Comparison of ENCODE assay signal across 13 cellular contexts in the genomic region with DNA sequence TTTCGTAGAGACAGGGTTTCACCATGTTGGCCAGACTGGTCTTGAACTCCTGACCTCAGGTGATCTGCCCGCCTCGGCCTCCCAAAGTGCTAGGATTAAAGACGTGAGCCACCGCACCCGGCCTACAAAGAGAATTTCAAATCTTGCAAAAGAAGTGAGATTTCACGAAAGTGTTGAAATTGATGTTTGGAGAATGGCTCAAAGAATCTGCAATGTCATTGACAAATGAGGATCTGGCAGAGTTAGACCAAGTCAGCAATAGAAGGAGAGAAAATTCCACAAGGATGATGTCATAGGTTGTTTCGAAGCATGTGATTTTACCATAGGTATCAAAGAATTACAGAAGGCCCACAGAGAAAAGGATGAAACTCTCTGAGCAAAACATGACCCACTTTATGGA.
DNase-seq lines count a peak whose midpoint lies in the region; ATAC-seq, FAIRE-seq and TF ChIP-seq lines count a peak whose summit lies in the region.
"Had no signal": no experiment of that assay in that cellular context is flagged by ENCODE, and none has a peak within 500 bp of the region (broad histone marks: within the 10 kb centered on the region; RNA-seq: fewer than 3 reads in every experiment).

No MANE protein-coding gene starts in this region.

- no peaks in the 10 kb centered on the region for H4K20me1 ChIP-seq in HepG2 (ENCODE audit: insufficient read depth, low read length)

- intact Hi-C loops in HepG2 (cut with micrococcal nuclease; ENCODE audit: unreplicated experiment), result no loop called here

- H3K27me3 ChIP-seq in HUES64 (ENCODE audit: insufficient read depth, low read length), result no peaks in the 10 kb centered on the region
- no peaks in the 10 kb centered on the region; a peak in 1 of 5 replicates for H3K27me3 ChIP-seq in HepG2 (ENCODE audit: control insufficient read depth in 1 of 2, insufficient read depth in 2 of 2, low read length in 2 of 2)
- H3K27me3 ChIP-seq in MG63, result no peaks in the 10 kb centered on the region; the same call in 1 of the 2 replicates
- H3K27me3 ChIP-seq: foreskin keratinocyte had no signal

- no peaks in the 10 kb centered on the region for H3K79me2 ChIP-seq in HepG2 (ENCODE audit: insufficient read depth, low read length)

- H3K9me3 ChIP-seq in A549, result peaks cover 2% of the 10 kb centered on the region; the same call in 1 of the 3 replicates
- no peaks in the 10 kb centered on the region for H3K9me3 ChIP-seq in HUES64 (ENCODE audit: insufficient read depth, low read depth, low read length)
- H3K9me3 ChIP-seq in HepG2 (ENCODE audit: low read length), result no peaks in the 10 kb centered on the region
- H3K9me3 ChIP-seq in MG63, result no peaks in the 10 kb centered on the region
- H3K9me3 ChIP-seq: lower lobe of right lung had no signal

- TF ChIP-seq EP300 in A549 (IDR thresholded peaks at IDR 0.05) (peak; percentile 87 to 96; a peak in 4 of 5 replicates), HepG2 (IDR thresholded peaks at IDR 0.05; ENCODE audit: low read depth in 2 of 2, low read length in 2 of 2) (peak in 1 of 2 experiments; percentile 62; a peak in 2 of 4 replicates), HepG2 (CRISPR knock-in tag; IDR thresholded peaks at IDR 0.05; ENCODE audit: borderline replicate concordance) (no peak)

- no peak overlapping the region for H2AFZ ChIP-seq in HepG2 (ENCODE audit: low read length)

- peak overlapping the region; percentile 70 to 87 for H3K27ac ChIP-seq in A549
- peak overlapping the region; percentile 57; the same call in 1 of the 2 replicates for H3K27ac ChIP-seq in HUES64 (ENCODE audit: low read depth, low read length)
- H3K27ac ChIP-seq in HepG2 (ENCODE audit: extremely low read length, insufficient read depth, low read length), result no peak overlapping the region
- H3K27ac ChIP-seq: foreskin keratinocyte, lower lobe of right lung had no signal

- POLR2A ChIA-PET in A549 (lab: Yijun Ruan, JAX), result no interaction called here
- POLR2A ChIA-PET in HepG2 (lab: Yijun Ruan, JAX), result interaction anchor here (1.6 to 1.7 kb wide), 2 partner anchors 15 to 124 kb away, joined by 3 to 4 read pairs; a partner anchor contains a TSS

- FAIRE-seq in A549 (lab: Jason Lieb, UNC) (peak; percentile 68), HepG2 (lab: Jason Lieb, UNC) (peak; percentile 73)

- TF ChIP-seq RAD21 in A549 (conservative IDR thresholded peaks at IDR 0.05 in 1 of 2, IDR thresholded peaks at IDR 0.05 in 1 of 2) (no peak; a peak in 1 of 5 replicates), HepG2 (CRISPR knock-in tag; IDR thresholded peaks at IDR 0.05) (no peak)

- no peak for TF ChIP-seq CTCF in A549 (IDR thresholded peaks at IDR 0.05)
- no peak for TF ChIP-seq CTCF in astrocyte of the spinal cord (IDR thresholded peaks at IDR 0.05; ENCODE audit: low read depth, low read length)
- no peak for TF ChIP-seq CTCF in HepG2 (CRISPR knock-in tag; IDR thresholded peaks at IDR 0.05)

- H3K4me3 ChIP-seq in A549 (no peak overlapping the region), HUES64 (ENCODE audit: low read length) (no peak overlapping the region), astrocyte of the spinal cord (ENCODE audit: low read depth, low read length) (no peak overlapping the region), HepG2 (replicated peaks in 1 of 3; ENCODE audit: insufficient read depth in 1 of 3, low read depth in 2 of 3, low read length in 3 of 3) (no peak overlapping the region), MG63 (no peak overlapping the region)
- H3K4me3 ChIP-seq: lower lobe of right lung had no signal

- WGBS in A549 (ENCODE audit: missing lambda C conversion rate), result 31% methylated on average over 8 of the region's 8 CpGs
- WGBS in HUES64, result 77% methylated on average over 8 of the region's 8 CpGs
- 5% methylated on average over 8 of the region's 8 CpGs for WGBS in HepG2 (ENCODE audit: low lambda C conversion rate)

- H3K4me2 ChIP-seq in A549 (peak overlapping the region; percentile 34), HepG2 (ENCODE audit: low read depth, low read length) (no peak overlapping the region)

- in situ Hi-C loops in astrocyte of the spinal cord (cut with HindIII; ENCODE audit: low sequenced_read_pairs) (no loop called here), HepG2 (cut with HindIII; ENCODE audit: extremely low pct_ligation_motif_present, low pct_unique_long_range_greater_than_20kb) (no loop called here)

- ATAC-seq in A549 (peak; percentile 80 to 91), HepG2 (no peak; the same call in 2 of the 3 replicates), HG02623 (IDR thresholded peaks at IDR 0.05; ENCODE audit: unreplicated experiment) (no peak)
- ATAC-seq: foreskin keratinocyte had no signal

- no TSS peak for BruUV-seq in HepG2 (replicated peaks; lab: Mats Ljungman, UMichigan)

- CTCF ChIA-PET in A549 (lab: Yijun Ruan, JAX) (interaction anchor here (1.3 to 3.2 kb wide), 2 partner anchors 24 to 33 kb away, joined by 4 to 19 read pairs; no protein-coding TSS in a partner anchor), HepG2 (lab: Yijun Ruan, JAX; ENCODE audit: low intra/inter-chr PET ratio, low total read pairs) (no interaction called here)

- 0 out of 2 replicates have a peak overlapping the region, but pooled peaks have one; percentile 14 for H3K9ac ChIP-seq in HUES64 (ENCODE audit: low read depth, low read length)
- H3K9ac ChIP-seq in HepG2 (ENCODE audit: insufficient read depth, low read depth, low read length), result no peak overlapping the region

- H3K4me1 ChIP-seq in A549 (peaks cover 25% of the 10 kb centered on the region), HUES64 (ENCODE audit: insufficient read depth, low read length) (peaks cover 20% of the 10 kb centered on the region), HepG2 (ENCODE audit: insufficient read depth, low read length) (peaks cover 37% of the 10 kb centered on the region)

- DNase-seq in A549 (ENCODE audit: low read depth in 1 of 2, low spot score in 1 of 2) (peak; percentile 38 to 89), astrocyte of the spinal cord (ENCODE audit: low read depth, low spot score) (peak; percentile 4), HepG2 (ENCODE audit: low spot score) (peak; percentile 82), hippocampal formation (lab: John Stamatoyannopoulos, UW) (no peak), MG63 (no peak), foreskin melanocyte (no peak)
- DNase-seq: amniotic stem cell, HFFc6, lower lobe of right lung, NCI-H526 had no signal

- no peak for TF ChIP-seq POLR2A in A549 (IDR thresholded peaks at IDR 0.05; ENCODE audit: low read length)
- TF ChIP-seq POLR2A in HepG2 (IDR thresholded peaks at IDR 0.05; ENCODE audit: insufficient read depth in 1 of 2, low read depth in 2 of 2, low read length in 2 of 2), result no peak

- H3K36me3 ChIP-seq in HUES64 (ENCODE audit: insufficient read depth, low read length), result no peaks in the 10 kb centered on the region
- H3K36me3 ChIP-seq in HepG2 (replicated peaks in 1 of 2; ENCODE audit: control insufficient read depth in 1 of 2, insufficient read depth in 2 of 2, low read length in 2 of 2), result no peaks in the 10 kb centered on the region
- no peaks in the 10 kb centered on the region for H3K36me3 ChIP-seq in MG63
- H3K36me3 ChIP-seq: lower lobe of right lung had no signal

TF ChIP-seq in A549, 52 proteins besides CTCF, POLR2A, EP300 and RAD21 (continues in another document):
- TF ChIP-seq, protein P1, sequence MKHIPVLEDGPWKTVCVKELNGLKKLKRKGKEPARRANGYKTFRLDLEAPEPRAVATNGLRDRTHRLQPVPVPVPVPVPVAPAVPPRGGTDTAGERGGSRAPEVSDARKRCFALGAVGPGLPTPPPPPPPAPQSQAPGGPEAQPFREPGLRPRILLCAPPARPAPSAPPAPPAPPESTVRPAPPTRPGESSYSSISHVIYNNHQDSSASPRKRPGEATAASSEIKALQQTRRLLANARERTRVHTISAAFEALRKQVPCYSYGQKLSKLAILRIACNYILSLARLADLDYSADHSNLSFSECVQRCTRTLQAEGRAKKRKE (CRISPR knock-in tag; IDR thresholded peaks at IDR 0.05; ENCODE audit: low read depth), result no peak
- TF ChIP-seq, protein P2, sequence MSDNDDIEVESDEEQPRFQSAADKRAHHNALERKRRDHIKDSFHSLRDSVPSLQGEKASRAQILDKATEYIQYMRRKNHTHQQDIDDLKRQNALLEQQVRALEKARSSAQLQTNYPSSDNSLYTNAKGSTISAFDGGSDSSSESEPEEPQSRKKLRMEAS (IDR thresholded peaks at IDR 0.05), result no peak
- TF ChIP-seq CBX2 (IDR thresholded peaks at IDR 0.05; ENCODE audit: borderline replicate concordance, low read depth), result no peak
- TF ChIP-seq FOSB (CRISPR knock-in tag; IDR thresholded peaks at IDR 0.05), result no peak
- TF ChIP-seq KDM1A (IDR thresholded peaks at IDR 0.05; ENCODE audit: low read depth), result no peak
- TF ChIP-seq JUNB (IDR thresholded peaks at IDR 0.05), result peak; percentile 70
- TF ChIP-seq NFE2L2 (conservative IDR thresholded peaks at IDR 0.05; ENCODE audit: low read length), result peak; percentile 84
- TF ChIP-seq SREBF2 (IDR thresholded peaks at IDR 0.05), result no peak
- TF ChIP-seq RFX5 (IDR thresholded peaks at IDR 0.05), result no peak
- no peak for TF ChIP-seq KDM5A (IDR thresholded peaks at IDR 0.05)
- no peak for TF ChIP-seq FOXS1 (CRISPR knock-in tag; IDR thresholded peaks at IDR 0.05)
- no peak for TF ChIP-seq ZFP36 (IDR thresholded peaks at IDR 0.05; ENCODE audit: borderline replicate concordance, partially characterized antibody)

TF ChIP-seq in HepG2, 621 proteins besides CTCF, POLR2A, EP300 and RAD21 (continues in another document):
- TF ChIP-seq SOX13 (IDR thresholded peaks at IDR 0.05) (no peak), SOX13 (CRISPR knock-in tag; conservative IDR thresholded peaks at IDR 0.05 in 1 of 2, IDR thresholded peaks at IDR 0.05 in 1 of 2) (peak in 1 of 2 experiments; percentile 17; a peak in 1 of 4 replicates), HMG20A (CRISPR knock-in tag; IDR thresholded peaks at IDR 0.05; ENCODE audit: borderline replicate concordance) (peak; percentile 55; the same call in 1 of the 2 replicates), CREM (IDR thresholded peaks at IDR 0.05) (0 out of 2 replicates have a peak, but pooled peaks have one; percentile 18), CREM (CRISPR knock-in tag; IDR thresholded peaks at IDR 0.05) (no peak), ZNF570 (CRISPR knock-in tag; IDR thresholded peaks at IDR 0.05; ENCODE audit: borderline replicate concordance) (no peak), NFE2L2 (IDR thresholded peaks at IDR 0.05; ENCODE audit: low read length) (peak; percentile 93), ZNF12 (CRISPR knock-in tag; IDR thresholded peaks at IDR 0.05) (no peak), NR2F1 (CRISPR knock-in tag; IDR thresholded peaks at IDR 0.05) (peak in 1 of 2 experiments; percentile 52; a peak in 1 of 4 replicates), ZNF670 (CRISPR knock-in tag; IDR thresholded peaks at IDR 0.05; ENCODE audit: borderline replicate concordance) (no peak), NCOA2 (CRISPR knock-in tag; IDR thresholded peaks at IDR 0.05) (peak; percentile 33; the same call in 1 of the 2 replicates), HOXA5 (CRISPR knock-in tag; IDR thresholded peaks at IDR 0.05) (peak; percentile 53; the same call in 1 of the 2 replicates), TBX3 (IDR thresholded peaks at IDR 0.05; ENCODE audit: borderline replicate concordance) (no peak), ZKSCAN1 (IDR thresholded peaks at IDR 0.05; ENCODE audit: low read length) (no peak), TARDBP (CRISPR knock-in tag; IDR thresholded peaks at IDR 0.05) (no peak)

Comparison
In these comparisons a context has a peak if more than half of its experiments do, and no peak if none do; other contexts are left out.
1. ATAC-seq: peak in A549 (2 of 2); none in HepG2 (single experiment) and HG02623 (single experiment).
2. DNase-seq: peak in A549 (2 of 2), astrocyte of the spinal cord (single experiment) and HepG2 (single experiment); none in hippocampal formation (0 of 2), MG63 (single experiment) and foreskin melanocyte (single experiment).